Comparison of ENCODE assay signal across 8 cellular contexts in the genomic region with DNA sequence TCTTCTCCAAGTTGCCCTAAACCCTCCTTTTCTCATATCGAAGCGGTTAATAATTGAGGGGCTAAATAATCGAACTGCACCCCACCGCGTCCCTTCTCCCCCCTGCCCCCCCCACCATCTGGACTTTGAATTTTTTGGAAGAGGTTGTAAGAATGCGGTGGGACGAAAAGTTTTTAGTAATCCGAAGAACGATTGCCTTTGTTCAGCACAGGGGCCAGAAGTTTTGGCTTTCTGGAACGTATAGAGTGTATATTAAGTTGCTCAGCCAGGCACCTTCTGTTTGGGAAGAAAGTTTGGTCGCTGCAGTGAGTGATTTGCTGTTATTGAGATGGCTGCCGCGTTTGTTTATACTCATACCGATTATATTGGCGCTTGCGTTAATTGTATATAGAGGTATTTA. TPM values are rescaled to one million over a fixed set of nuclear protein-coding genes. Genes with fewer than 3 reads are reported as not detected.
A peak's percentile ranks its signal among the peaks of the same experiment; 100 is the strongest.
DNase-seq lines count a peak whose midpoint lies in the region; ATAC-seq and TF ChIP-seq lines count a peak whose summit lies in the region.

No MANE protein-coding gene starts in this region.

- H3K27ac ChIP-seq in mammary epithelial cell (ENCODE audit: insufficient read depth, low read depth, low read length) (peak overlapping the region; percentile 94), mesenchymal stem cell (ENCODE audit: low read length, poor library complexity, severe bottlenecking) (peak overlapping the region; percentile 96), urinary bladder (ENCODE audit: low read depth) (peak overlapping the region; percentile 97)

- H3K4me2 ChIP-seq in mammary epithelial cell (ENCODE audit: insufficient read depth, low read depth, low read length) (peak overlapping the region; percentile 94), mesenchymal stem cell (ENCODE audit: low read length, poor library complexity, severe bottlenecking) (peak overlapping the region; percentile 72)

- CTCF ChIA-PET in mammary epithelial cell (lab: Charles Lee; ENCODE audit: low non-redundant PET): no interaction called here

- no peaks in the 10 kb centered on the region for H3K9me3 ChIP-seq in mammary epithelial cell (replicated peaks; ENCODE audit: insufficient read depth, low read length)
- H3K9me3 ChIP-seq in mesenchymal stem cell (ENCODE audit: control insufficient read depth, low read length): no peaks in the 10 kb centered on the region

- H2BK12ac ChIP-seq in mesenchymal stem cell (ENCODE audit: low read length in 2 of 2): no peak overlapping the region

- H4K20me1 ChIP-seq in mammary epithelial cell (ENCODE audit: insufficient read depth, low read length): no peaks in the 10 kb centered on the region

- intact Hi-C loops in mammary epithelial cell (cut with micrococcal nuclease): loop anchor here (2.0 to 5.0 kb wide), 6 partner anchors 40 to 205 kb away; a partner anchor contains a TSS

- H3K18ac ChIP-seq in mesenchymal stem cell (ENCODE audit: low read depth in 1 of 2, low read length in 2 of 2): peak overlapping the region; percentile 51 to 93

- peak overlapping the region in 1 of 2 experiments; percentile 65 for H3K4ac ChIP-seq in mesenchymal stem cell (ENCODE audit: low read depth in 1 of 2, low read length in 2 of 2)

- no peaks in the 10 kb centered on the region for H3K27me3 ChIP-seq in mammary epithelial cell (ENCODE audit: insufficient read depth, low read length)
- no peaks in the 10 kb centered on the region for H3K27me3 ChIP-seq in mesenchymal stem cell (ENCODE audit: control insufficient read depth in 1 of 2, insufficient read depth in 1 of 2, low read length in 2 of 2)

- H2AFZ ChIP-seq in mammary epithelial cell (ENCODE audit: low read depth, low read length) (peak overlapping the region; percentile 98), mesenchymal stem cell (ENCODE audit: low read depth, low read length) (no peak overlapping the region)

- under 1% methylated on average over 16 of the region's 16 CpGs for WGBS in mammary epithelial cell (ENCODE audit: low coverage, missing lambda C conversion rate)
- 2% methylated on average over 6 of the region's 16 CpGs for WGBS in mesenchymal stem cell
- WGBS in urinary bladder: under 1% methylated on average over 16 of the region's 16 CpGs

- H3K36me3 ChIP-seq in mammary epithelial cell (ENCODE audit: insufficient read depth, low read length) (no peaks in the 10 kb centered on the region), mesenchymal stem cell (ENCODE audit: control insufficient read depth in 1 of 2, insufficient read depth in 2 of 2, low read depth in 1 of 2, low read length in 2 of 2) (peaks cover 0 to 5% of the 10 kb centered on the region in 2 experiments), urinary bladder (ENCODE audit: insufficient read depth) (no peaks in the 10 kb centered on the region)

- ATAC-seq in HG03139 (IDR thresholded peaks at IDR 0.05; ENCODE audit: unreplicated experiment): no peak

- H4K8ac ChIP-seq in mesenchymal stem cell (ENCODE audit: low read length): no peak overlapping the region

- no peak overlapping the region for H3K23ac ChIP-seq in mesenchymal stem cell (ENCODE audit: low read length in 2 of 2)

- H3K79me1 ChIP-seq in mesenchymal stem cell (replicated peaks; ENCODE audit: low read length, poor library complexity, severe bottlenecking): no peaks in the 10 kb centered on the region

- in situ Hi-C loops in mammary epithelial cell (cut with MboI; ENCODE audit: low sequenced_read_pairs in 2 of 2): no loop called here
- in situ Hi-C loops in GM13977 (cut with MboI; ENCODE audit: low pct_unique_long_range_greater_than_20kb, low sequenced_read_pairs, unreplicated experiment): no loop called here

- H4K91ac ChIP-seq in mesenchymal stem cell (ENCODE audit: low read length): no peak overlapping the region

- BruUV-seq in mammary epithelial cell (replicated peaks; lab: Mats Ljungman, UMichigan): no TSS peak

- H3K4me1 ChIP-seq in mammary epithelial cell (ENCODE audit: insufficient read depth, low read length) (peaks cover 4% of the 10 kb centered on the region), mesenchymal stem cell (ENCODE audit: control insufficient read depth, insufficient read depth, low read depth, low read length) (peaks cover 6% of the 10 kb centered on the region), urinary bladder (ENCODE audit: insufficient read depth) (no peaks in the 10 kb centered on the region)

- peak overlapping the region; percentile 96 for H2BK120ac ChIP-seq in mesenchymal stem cell (ENCODE audit: low read depth, low read length)

- no peak overlapping the region for H2BK15ac ChIP-seq in mesenchymal stem cell (ENCODE audit: low read depth, poor library complexity, severe bottlenecking)

- H2AK5ac ChIP-seq in mesenchymal stem cell (ENCODE audit: low read length, severe bottlenecking): no peak overlapping the region

- peak overlapping the region; percentile 85 to 97 (median 86) for H3K4me3 ChIP-seq in mammary epithelial cell (replicated peaks in 1 of 3; ENCODE audit: insufficient read depth in 1 of 3, low read depth in 2 of 3, low read length in 3 of 3)
- H3K4me3 ChIP-seq in mesenchymal stem cell (ENCODE audit: insufficient read depth in 1 of 2, low read depth in 1 of 2, low read length in 2 of 2): peak overlapping the region; percentile 94 to 97
- H3K4me3 ChIP-seq in urinary bladder (ENCODE audit: low read depth, low read length): peak overlapping the region; percentile 89

- peak overlapping the region; percentile 98 for H3K9ac ChIP-seq in mammary epithelial cell (ENCODE audit: insufficient read depth, low read length)
- peak overlapping the region; percentile 100 for H3K9ac ChIP-seq in mesenchymal stem cell (ENCODE audit: low read length)

- dilution Hi-C loops in mammary epithelial cell (cut with HindIII; ENCODE audit: low sequenced_read_pairs): no loop called here

- peak overlapping the region; percentile 76 for H2BK5ac ChIP-seq in mesenchymal stem cell (ENCODE audit: low read depth, low read length, poor library complexity, severe bottlenecking)

- TF ChIP-seq CTCF in mammary epithelial cell (conservative IDR thresholded peaks at IDR 0.05 in 1 of 2, IDR thresholded peaks at IDR 0.05 in 1 of 2; ENCODE audit: extremely low read depth in 1 of 2, insufficient read depth in 1 of 2, low read depth in 1 of 2, low read length in 2 of 2) (no peak), GM13977 (IDR thresholded peaks at IDR 0.05; ENCODE audit: extremely low read depth, insufficient read depth, missing control alignments) (no peak)

- H3K14ac ChIP-seq in mesenchymal stem cell (ENCODE audit: low read length in 2 of 2): no peak overlapping the region

- H3K79me2 ChIP-seq in mammary epithelial cell (ENCODE audit: insufficient read depth, low read length): peaks cover 62% of the 10 kb centered on the region

- DNase-seq in ELR (ENCODE audit: low read depth) (peak; percentile 49), NCI-H345 treated with DMSO at 0.1 percent for 48 hours (lab: John Stamatoyannopoulos, UW; ENCODE audit: unreplicated experiment) (peak; percentile 6), mammary epithelial cell (no peak), mesenchymal stem cell (peak; percentile 43), GM13977 (ENCODE audit: low spot score) (no peak)
- DNase-seq in stimulated activated CD4-positive, alpha-beta T cell treated with anti-CD3 and anti-CD28 coated beads, Interleukin-2, amount 100 ng/mL, for 48 hours: no peak

RNA-seq across cellular contexts. Expression of a gene that starts 0.5 kb away (rescaled TPM):
- total RNA-seq in mammary epithelial cell (100 to 1,000 TPM in 1 of 2 donors, 10 to 100 TPM in 1; 65.8 to 102 TPM), urinary bladder (225 TPM)
- polyA plus RNA-seq in mammary epithelial cell (18.1 TPM), urinary bladder (22.3 TPM)
- 46.1 TPM for polyA minus RNA-seq in mammary epithelial cell
- 49.1 TPM for polyA plus RNA-seq in mesenchymal stem cell (2013, experiment 1 of 2)
- 47.5 TPM for polyA plus RNA-seq in mesenchymal stem cell (2013, experiment 2 of 2)

Comparison
In these comparisons a context has a peak if more than half of its experiments do, and no peak if none do; other contexts are left out.
1. DNase-seq: peak in ELR (single experiment), NCI-H345 treated with DMSO at 0.1 percent for 48 hours (single experiment) and mesenchymal stem cell (single experiment); none in mammary epithelial cell (single experiment), GM13977 (single experiment) and stimulated activated CD4-positive, alpha-beta T cell treated with anti-CD3 and anti-CD28 coated beads, Interleukin-2, amount 100 ng/mL, for 48 hours (0 of 2).
2. Peak in every context shown above with its lines, with median percentiles within 50 percentile points of each other: H3K27ac ChIP-seq and H3K4me3 ChIP-seq.